Comparison of ENCODE assay signal across 23 cellular contexts in genomic region chr15:67334973-67335372, GRCh38.
"Had no signal": no experiment of that assay in that cellular context is flagged by ENCODE, and none has a peak within 500 bp of the region (broad histone marks: within the 10 kb centered on the region; RNA-seq: fewer than 3 reads in every experiment).

No MANE protein-coding gene starts in this region.

- H3K9me3 ChIP-seq: left lung, mucosa of descending colon, prostate gland, right atrium auricular region, sigmoid colon, stomach, tibial artery, upper lobe of left lung, uterus had no signal

- H3K27me3 ChIP-seq: left lung, right atrium auricular region, sigmoid colon, stomach, upper lobe of left lung, uterus had no signal

- H3K36me3 ChIP-seq: left lung, prostate gland, right atrium auricular region, sigmoid colon, stomach, tibial artery, upper lobe of left lung, uterus had no signal

- H3K27ac ChIP-seq: left lung, prostate gland, right atrium auricular region, sigmoid colon, stomach, tibial artery, upper lobe of left lung, uterus had no signal

- ATAC-seq: effector memory CD8-positive, alpha-beta T cell; left lung; mucosa of descending colon; natural killer cell treated with Interleukin-12 subunit alpha and Interleukin-12 subunit beta and Interleukin-15 and Interleukin-18, amount 100 ng/mL, for 72 hours; stimulated activated effector memory CD8-positive, alpha-beta T cell treated with anti-CD3 and anti-CD28 coated beads, Interleukin-12 subunit alpha, Interleukin-12 subunit beta, amount 100 ng/mL, for 72 hours had no signal

- DNase-seq: cortex of kidney; effector memory CD8-positive, alpha-beta T cell; erythroblast; kidney; left lung; mesenchymal stem cell; mucosa of descending colon; naive B cell; nucleus accumbens; sigmoid colon; stimulated activated CD4-positive, alpha-beta T cell treated with anti-CD3 and anti-CD28 coated beads, Interleukin-2, amount 100 ng/mL, for 24 hours; stimulated activated CD4-positive, alpha-beta T cell treated with anti-CD3 and anti-CD28 coated beads, Interleukin-4, amount 100 ng/mL, for 24 hours; stimulated activated naive CD4-positive, alpha-beta T cell treated with Interleukin-2 at 50 U/mL for 16 hours; stomach; tibial artery; upper lobe of left lung; uterus had no signal

- FAIRE-seq: endometrium, frontal cortex, kidney had no signal

- H3K4me3 ChIP-seq: left lung, mucosa of descending colon, prostate gland, right atrium auricular region, sigmoid colon, stomach, tibial artery, upper lobe of left lung, uterus had no signal

- H3K4me1 ChIP-seq: left lung, prostate gland, right atrium auricular region, sigmoid colon, stomach, tibial artery, upper lobe of left lung, uterus had no signal
